In the genomic region with DNA sequence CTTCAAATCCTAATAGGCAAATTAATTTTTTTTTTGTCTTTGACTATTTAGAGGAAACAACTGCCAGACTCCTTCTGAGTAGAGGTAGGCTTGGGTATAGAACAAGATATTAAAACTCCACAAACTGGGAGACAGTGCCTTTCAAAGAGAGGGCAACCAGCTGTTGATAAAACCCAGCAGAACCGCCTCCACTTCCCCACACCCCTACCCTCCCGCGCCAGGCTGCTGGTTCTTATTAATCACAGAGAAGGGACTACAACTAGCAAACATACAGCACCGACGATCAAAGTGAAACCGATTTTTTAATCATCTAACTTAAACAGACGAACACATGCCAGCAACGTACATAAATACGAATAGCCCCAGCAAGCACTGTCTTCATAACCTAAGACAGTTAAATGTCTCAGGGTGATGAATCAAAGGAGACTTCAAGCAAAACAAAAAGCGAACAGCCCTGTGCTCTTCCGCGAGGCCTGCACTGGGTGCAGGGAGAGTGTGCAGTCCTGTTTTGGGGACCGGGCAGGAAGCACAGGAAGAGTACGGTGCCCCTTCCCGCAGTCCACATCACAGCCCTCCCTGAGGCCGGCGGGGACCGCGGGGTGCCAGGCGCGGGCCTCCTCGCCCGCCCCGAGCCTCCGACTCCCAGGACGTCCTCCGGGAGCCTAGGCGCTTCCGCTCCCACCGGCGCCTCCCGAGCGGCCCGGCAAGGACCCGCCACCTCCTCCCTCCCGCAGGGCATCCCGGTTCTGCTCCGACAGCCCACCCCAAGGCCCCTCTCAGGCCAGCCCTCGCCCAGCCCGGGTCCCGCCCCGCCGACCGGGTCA, we compare ENCODE assay signal across 7 cellular contexts.
DNase-seq lines count a peak whose midpoint lies in the region; ATAC-seq and TF ChIP-seq lines count a peak whose summit lies in the region.

No MANE protein-coding gene starts in this region.

- peak; percentile 16 for ATAC-seq in effector memory CD8-positive, alpha-beta T cell (replicated peaks)
- peak; percentile 69 for ATAC-seq in stimulated activated effector memory CD8-positive, alpha-beta T cell treated with anti-CD3 and anti-CD28 coated beads, Interleukin-12 subunit alpha, Interleukin-12 subunit beta, amount 100 ng/mL, for 72 hours

- H3K27me3 Mint-ChIP-seq in effector memory CD8-positive, alpha-beta T cell, result no peaks in the 10 kb centered on the region

- H4K5ac ChIP-seq in mesendoderm (ENCODE audit: low read length), result no peak overlapping the region

- H3F3A ChIP-seq in Loucy (ENCODE audit: low read depth), result no peaks in the 10 kb centered on the region

- H2AFZ ChIP-seq in Loucy (ENCODE audit: low read length), result peak overlapping the region; percentile 88

- H3K79me2 ChIP-seq in Loucy (ENCODE audit: insufficient read depth, low read length) (no peaks in the 10 kb centered on the region), mesendoderm (ENCODE audit: control insufficient read depth, insufficient read depth, low read length) (no peaks in the 10 kb centered on the region)

- no peak overlapping the region for H2BK5ac ChIP-seq in mesendoderm (ENCODE audit: low read length)

- no CpG with 5 or more reads among the region's 44 CpGs for WGBS in mesendoderm (ENCODE audit: extremely low coverage, insufficient coverage, low lambda C conversion rate)

- H4K8ac ChIP-seq in mesendoderm (ENCODE audit: low read depth, low read length), result no peak overlapping the region

- peaks cover 20% of the 10 kb centered on the region for H3K27me3 ChIP-seq in H7 (ENCODE audit: control insufficient read depth, insufficient read depth, low read length)
- H3K27me3 ChIP-seq in Loucy (ENCODE audit: insufficient read depth, low read length, poor library complexity, severe bottlenecking), result peaks cover 6% of the 10 kb centered on the region
- H3K27me3 ChIP-seq in mesendoderm (ENCODE audit: insufficient read depth, low read length, poor library complexity), result no peaks in the 10 kb centered on the region

- H3K4ac ChIP-seq in mesendoderm (ENCODE audit: low read depth, low read length), result peak overlapping the region; percentile 70

- peak overlapping the region; percentile 87 to 96 for H3K27ac Mint-ChIP-seq in effector memory CD8-positive, alpha-beta T cell
- peak overlapping the region; percentile 88 for H3K27ac Mint-ChIP-seq in stimulated activated effector memory CD8-positive, alpha-beta T cell treated with anti-CD3 and anti-CD28 coated beads, Interleukin-12 subunit alpha, Interleukin-12 subunit beta, amount 100 ng/mL, for 72 hours

- H2BK120ac ChIP-seq in mesendoderm (ENCODE audit: low read depth, low read length), result no peak overlapping the region

- H2AK5ac ChIP-seq in mesendoderm (ENCODE audit: low read length), result no peak overlapping the region

- peak; percentile 69 for DNase-seq in H7
- peak; percentile 55 to 62 for DNase-seq in activated CD4-positive, alpha-beta T cell treated with anti-CD3 and anti-CD28 coated beads, Interleukin-2, amount 50 U/mL, for 48 hours
- DNase-seq in effector memory CD8-positive, alpha-beta T cell, result peak; percentile 21 to 26 (median 23)
- peak; percentile 57 for DNase-seq in mesendoderm
- DNase-seq in stimulated activated effector memory CD8-positive, alpha-beta T cell treated with anti-CD3 and anti-CD28 coated beads, Interleukin-12 subunit alpha, Interleukin-12 subunit beta, amount 100 ng/mL, for 72 hours (ENCODE audit: low spot score in 2 of 2), result peak; percentile 51 to 67

- H3K4me1 ChIP-seq in Loucy (ENCODE audit: insufficient read depth, low read length, poor library complexity, severe bottlenecking), result peaks cover 23% of the 10 kb centered on the region
- H3K4me1 ChIP-seq in mesendoderm (ENCODE audit: control insufficient read depth, low read depth, low read length), result peaks cover 5% of the 10 kb centered on the region

- TF ChIP-seq CTCF in GM12875 (IDR thresholded peaks at IDR 0.05; ENCODE audit: borderline replicate concordance, insufficient read depth, low read depth, low read length) (no peak), Loucy (conservative IDR thresholded peaks at IDR 0.05; ENCODE audit: low read length) (no peak)

- H3K9me2 ChIP-seq in Loucy (replicated peaks; ENCODE audit: low read depth, low read length), result no peaks in the 10 kb centered on the region

- no peaks in the 10 kb centered on the region for H3K9me3 ChIP-seq in Loucy (ENCODE audit: insufficient read depth, low read depth, low read length)

- peak overlapping the region; percentile 43 for H3K27ac ChIP-seq in mesendoderm (ENCODE audit: low read depth, low read length)

- H3K4me2 ChIP-seq in Loucy (ENCODE audit: low read depth, low read length, poor library complexity, severe bottlenecking) (peak overlapping the region; percentile 74), mesendoderm (ENCODE audit: low read length) (peak overlapping the region; percentile 97)

- H3K9ac ChIP-seq in Loucy (ENCODE audit: low read depth, low read length, poor library complexity, severe bottlenecking), result peak overlapping the region; percentile 66
- H3K9ac ChIP-seq in mesendoderm (ENCODE audit: low read length), result peak overlapping the region; percentile 81

- H3K36me3 ChIP-seq in H7 (replicated peaks; ENCODE audit: control insufficient read depth, insufficient read depth, low read length), result no peaks in the 10 kb centered on the region
- H3K36me3 ChIP-seq in Loucy (ENCODE audit: insufficient read depth, low read length), result no peaks in the 10 kb centered on the region
- H3K36me3 ChIP-seq in mesendoderm (ENCODE audit: control insufficient read depth, insufficient read depth, low read length), result no peaks in the 10 kb centered on the region

- no peaks in the 10 kb centered on the region for H3K9me3 Mint-ChIP-seq in effector memory CD8-positive, alpha-beta T cell
- H3K9me3 Mint-ChIP-seq in stimulated activated effector memory CD8-positive, alpha-beta T cell treated with anti-CD3 and anti-CD28 coated beads, Interleukin-12 subunit alpha, Interleukin-12 subunit beta, amount 100 ng/mL, for 72 hours, result no peaks in the 10 kb centered on the region

- no peak overlapping the region for H2BK15ac ChIP-seq in mesendoderm (replicated peaks; ENCODE audit: low read depth)

- H3K36me3 Mint-ChIP-seq in effector memory CD8-positive, alpha-beta T cell (ENCODE audit: insufficient read depth), result peaks cover 16% of the 10 kb centered on the region
- H3K36me3 Mint-ChIP-seq in stimulated activated effector memory CD8-positive, alpha-beta T cell treated with anti-CD3 and anti-CD28 coated beads, Interleukin-12 subunit alpha, Interleukin-12 subunit beta, amount 100 ng/mL, for 72 hours, result no peaks in the 10 kb centered on the region

- peak overlapping the region; percentile 66 for H3K4me3 ChIP-seq in GM12875 (ENCODE audit: low read depth, low read length)
- H3K4me3 ChIP-seq in H7 (ENCODE audit: insufficient read depth, low read depth, low read length), result peak overlapping the region; percentile 84
- H3K4me3 ChIP-seq in Loucy (ENCODE audit: low read length, poor library complexity, severe bottlenecking), result peak overlapping the region; percentile 78
- H3K4me3 ChIP-seq in mesendoderm (ENCODE audit: low read length), result peak overlapping the region; percentile 74

- peak overlapping the region; percentile 95 to 97 for H3K4me3 Mint-ChIP-seq in effector memory CD8-positive, alpha-beta T cell
- peak overlapping the region; percentile 93 for H3K4me3 Mint-ChIP-seq in stimulated activated effector memory CD8-positive, alpha-beta T cell treated with anti-CD3 and anti-CD28 coated beads, Interleukin-12 subunit alpha, Interleukin-12 subunit beta, amount 100 ng/mL, for 72 hours

- H3K56ac ChIP-seq in mesendoderm (ENCODE audit: low read length), result peak overlapping the region; percentile 90

- peaks cover 15 to 19% of the 10 kb centered on the region in 2 donors for H3K4me1 Mint-ChIP-seq in effector memory CD8-positive, alpha-beta T cell (ENCODE audit: low read depth in 2 of 2)
- peaks cover 18% of the 10 kb centered on the region for H3K4me1 Mint-ChIP-seq in stimulated activated effector memory CD8-positive, alpha-beta T cell treated with anti-CD3 and anti-CD28 coated beads, Interleukin-12 subunit alpha, Interleukin-12 subunit beta, amount 100 ng/mL, for 72 hours

- peaks cover 1% of the 10 kb centered on the region for H3K79me1 ChIP-seq in mesendoderm (ENCODE audit: low read length)

- no peaks in the 10 kb centered on the region for H4K20me1 ChIP-seq in Loucy (ENCODE audit: insufficient read depth, low read length, poor library complexity, severe bottlenecking)

- H3K18ac ChIP-seq in mesendoderm (ENCODE audit: low read length), result peak overlapping the region; percentile 71

- peak overlapping the region; percentile 37 for H3K23ac ChIP-seq in mesendoderm (ENCODE audit: low read length)

Comparison
In these comparisons a context has a peak if more than half of its experiments do, and no peak if none do; other contexts are left out.
1. Peak in every context shown above with its lines: DNase-seq, ATAC-seq, H3K4me3 ChIP-seq and H3K27ac ChIP-seq.